In the genomic region with DNA sequence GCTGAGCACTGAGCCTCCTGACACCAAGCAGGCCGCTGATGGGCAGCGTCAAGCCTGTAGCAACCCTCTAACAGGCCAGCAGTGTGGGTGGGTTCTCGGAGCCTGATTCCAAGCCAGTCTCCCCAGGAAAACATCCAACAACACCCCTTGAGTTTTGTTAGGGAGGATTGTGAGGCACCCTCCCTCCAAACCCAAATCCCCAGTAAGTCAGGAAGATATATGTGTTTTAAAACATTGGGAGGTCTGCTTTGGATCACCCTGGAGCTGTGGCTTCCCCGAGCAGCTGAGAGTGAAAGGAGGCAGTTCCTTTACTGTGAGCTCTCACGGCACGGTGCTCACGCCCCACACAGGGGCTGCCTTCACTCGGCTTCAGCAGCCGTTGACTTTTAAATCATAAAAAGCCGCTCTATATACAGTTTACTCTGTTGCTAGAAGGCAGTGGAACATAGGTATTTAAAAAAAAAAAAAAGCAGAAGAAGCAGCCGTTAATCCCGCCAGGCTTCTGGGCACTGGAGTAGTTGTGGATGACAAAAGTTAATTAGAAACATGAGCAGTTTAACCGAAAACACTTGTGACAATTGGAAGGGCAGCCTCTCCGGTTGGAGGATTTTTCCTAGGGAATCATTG, we compare ENCODE assay signal across 1 cellular context.
TF ChIP-seq lines count a peak whose summit lies in the region.

No MANE protein-coding gene starts in this region.

TF ChIP-seq in H1, 55 proteins besides CTCF, POLR2A, EP300 and RAD21:
- TF ChIP-seq E2F6 (IDR thresholded peaks at IDR 0.05) (no peak), TCF12 (IDR thresholded peaks at IDR 0.05; ENCODE audit: low read depth, low read length) (no peak)
